Comparison of ENCODE assay signal across 14 cellular contexts in genomic region chr12:15131462-15131861, GRCh38.
A peak's percentile ranks its signal among the peaks of the same experiment; 100 is the strongest.
DNase-seq lines count a peak whose midpoint lies in the region; TF ChIP-seq lines count a peak whose summit lies in the region.
"Had no signal": no experiment of that assay in that cellular context is flagged by ENCODE, and none has a peak within 500 bp of the region (broad histone marks: within the 10 kb centered on the region; RNA-seq: fewer than 3 reads in every experiment).

No MANE protein-coding gene starts in this region.

- no peak overlapping the region for H4K5ac ChIP-seq in H9 (ENCODE audit: insufficient read length, low read depth, low read length)

- WGBS in H9 (ENCODE audit: extremely low coverage, insufficient read length, low lambda C conversion rate): no CpG with 5 or more reads among the region's 3 CpGs

- no peak overlapping the region for H2BK15ac ChIP-seq in H9 (ENCODE audit: low read depth, low read length)

- H2BK120ac ChIP-seq in H9 (ENCODE audit: low read depth, low read length, poor library complexity, severe bottlenecking): no peak overlapping the region

- H2AFZ ChIP-seq in H9 (ENCODE audit: low read length): no peak overlapping the region

- no peak overlapping the region for H3K4me2 ChIP-seq in H9 (ENCODE audit: insufficient read depth, insufficient read length, low read length)

- no peak overlapping the region for H3K4me3 ChIP-seq in fibroblast of mammary gland (ENCODE audit: control insufficient read depth, low read depth, low read length)

- H3K9me3 ChIP-seq in H9 (ENCODE audit: control insufficient read depth, low read depth, low read length): no peaks in the 10 kb centered on the region

- H4K20me1 ChIP-seq in H9 (ENCODE audit: control insufficient read depth, insufficient read depth, insufficient read length): no peaks in the 10 kb centered on the region

- no peak overlapping the region for H2AK5ac ChIP-seq in H9 (ENCODE audit: insufficient read length, low read length)

- H3K4ac ChIP-seq in H9 (ENCODE audit: low read depth, low read length): no peak overlapping the region

- H2BK20ac ChIP-seq in H9 (ENCODE audit: low read depth, low read length, poor library complexity, severe bottlenecking): no peak overlapping the region

- no peaks in the 10 kb centered on the region for H3K79me2 ChIP-seq in H9 (ENCODE audit: insufficient read depth, low read length)

- no peaks in the 10 kb centered on the region for H3K79me1 ChIP-seq in H9 (ENCODE audit: insufficient read depth, low read depth, low read length, poor library complexity, severe bottlenecking)

- H3K23ac ChIP-seq in H9 (ENCODE audit: insufficient read length, low read depth, low read length): no peak overlapping the region

- no peak overlapping the region for H2BK12ac ChIP-seq in H9 (ENCODE audit: insufficient read length, low read depth, low read length)

- H3K18ac ChIP-seq in H9 (ENCODE audit: insufficient read length, low read depth, low read length): no peak overlapping the region

- no peak overlapping the region for H3K27ac ChIP-seq in H9 (ENCODE audit: insufficient read length, low read depth, low read length)

- H3K4me3 Mint-ChIP-seq in H9: no peak overlapping the region
- H3K4me3 Mint-ChIP-seq: activated T-cell treated with anti-CD3 and anti-CD28 coated beads, Interleukin-2, amount 50 U/mL, for 72 hours; CD14-positive monocyte had no signal

- no peak overlapping the region for H3K56ac ChIP-seq in H9 (ENCODE audit: insufficient read length, low read depth, low read length)

- no peaks in the 10 kb centered on the region for H3K27me3 ChIP-seq in H9 (ENCODE audit: insufficient read depth, low read length)

- no peak for TF ChIP-seq CTCF in fibroblast of mammary gland (conservative IDR thresholded peaks at IDR 0.05; ENCODE audit: control insufficient read depth, insufficient read depth, low read depth, low read length)
- TF ChIP-seq CTCF in H9 (conservative IDR thresholded peaks at IDR 0.05): no peak

- no peaks in the 10 kb centered on the region for H3K23me2 ChIP-seq in H9 (ENCODE audit: insufficient read length, low read depth, low read length, poor library complexity, severe bottlenecking)

- intact Hi-C loops in posterior cingulate gyrus (cut with DNase I): no loop called here

- no peaks in the 10 kb centered on the region for H3K36me3 Mint-ChIP-seq in H9 (ENCODE audit: insufficient read depth in 1 of 3, low read depth in 3 of 3)
- H3K36me3 Mint-ChIP-seq: CD14-positive monocyte had no signal

- H3K27ac Mint-ChIP-seq in H9: 0 out of 7 replicates have a peak overlapping the region, but pooled peaks of 1 of the 3 experiments have one; percentile 22
- H3K27ac Mint-ChIP-seq: activated T-cell treated with anti-CD3 and anti-CD28 coated beads, Interleukin-2, amount 50 U/mL, for 72 hours; CD14-positive monocyte had no signal

- no peaks in the 10 kb centered on the region for H3K27me3 Mint-ChIP-seq in H9 (ENCODE audit: low read depth)

- H4K8ac ChIP-seq in H9 (replicated peaks; ENCODE audit: insufficient read length, low read depth, low read length): no peak overlapping the region

- DNase-seq in EL (peak; percentile 6), NCI-H69 (lab: John Stamatoyannopoulos, UW) (peak; percentile 82), fibroblast of mammary gland (ENCODE audit: low read depth) (peak; percentile 95), renal cortical epithelial cell (ENCODE audit: low read depth) (peak; percentile 47), H9 (no peak), posterior cingulate gyrus (no peak), HuH-7 (ENCODE audit: low spot score) (no peak)
- DNase-seq in activated CD4-positive, CD25-positive, alpha-beta regulatory T cell treated with anti-CD3 and anti-CD28 coated beads, Interleukin-2, amount 50 U/mL, for 72 hours: no peak
- DNase-seq: activated CD4-positive, CD25-positive, alpha-beta regulatory T cell; activated T-cell treated with anti-CD3 and anti-CD28 coated beads, Interleukin-2, amount 50 U/mL, for 72 hours; kidney; MV-4-11 had no signal

- no peaks in the 10 kb centered on the region for H3K9me3 Mint-ChIP-seq in H9
- H3K9me3 Mint-ChIP-seq: activated T-cell treated with anti-CD3 and anti-CD28 coated beads, Interleukin-2, amount 50 U/mL, for 72 hours; nephron had no signal

- H3K4me1 ChIP-seq in H9 (ENCODE audit: insufficient read depth, low read length): no peaks in the 10 kb centered on the region

- no peak overlapping the region for H3K14ac ChIP-seq in H9 (ENCODE audit: insufficient read depth, low read length)

- H3K9ac ChIP-seq in H9 (ENCODE audit: extremely low read depth, insufficient read length, low read length): no peak overlapping the region

- H3T11ph ChIP-seq in H9 (ENCODE audit: low read length): no peak overlapping the region

- H4K91ac ChIP-seq in H9 (ENCODE audit: insufficient read length, low read depth, low read length): no peak overlapping the region

- no peak overlapping the region for H2BK5ac ChIP-seq in H9 (ENCODE audit: insufficient read length, low read length)

- no peaks in the 10 kb centered on the region for H3K4me1 Mint-ChIP-seq in H9
- H3K4me1 Mint-ChIP-seq: CD14-positive monocyte had no signal

Comparison
In these comparisons a context has a peak if more than half of its experiments do, and no peak if none do; other contexts are left out.
1. DNase-seq: peak in EL (single experiment), NCI-H69 (single experiment), fibroblast of mammary gland (single experiment) and renal cortical epithelial cell (single experiment); none in H9 (single experiment), activated CD4-positive, CD25-positive, alpha-beta regulatory T cell treated with anti-CD3 and anti-CD28 coated beads, Interleukin-2, amount 50 U/mL, for 72 hours (single experiment), posterior cingulate gyrus (0 of 10) and HuH-7 (single experiment).